28 cellular contexts compared by ENCODE assay signal in genomic region chr15:26758079-26758478, GRCh38. TPM values are rescaled to one million over a fixed set of nuclear protein-coding genes. Genes with fewer than 3 reads are reported as not detected.
DNase-seq lines count a peak whose midpoint lies in the region; ATAC-seq, FAIRE-seq and TF ChIP-seq lines count a peak whose summit lies in the region.
"Had no signal": no experiment of that assay in that cellular context is flagged by ENCODE, and none has a peak within 500 bp of the region (broad histone marks: within the 10 kb centered on the region; RNA-seq: fewer than 3 reads in every experiment).

No MANE protein-coding gene starts in this region.

- H3K27me3 ChIP-seq in HUES64 (ENCODE audit: insufficient read depth, low read length): no peaks in the 10 kb centered on the region

- DNase-seq in NCI-H146 (lab: John Stamatoyannopoulos, UW): peak; percentile 9
- no peak for DNase-seq in NCI-H146 treated with DMSO at 0.1 percent for 48 hours (lab: John Stamatoyannopoulos, UW; ENCODE audit: unreplicated experiment)
- DNase-seq in WTC11 (ENCODE audit: low spot score): no peak
- no peak for DNase-seq in NCI-H1105 (lab: John Stamatoyannopoulos, UW)
- DNase-seq in SHP77 treated with DMSO at 0.1 percent for 48 hours (lab: John Stamatoyannopoulos, UW): no peak
- DNase-seq: Calu3, DMS79 treated with DMSO at 0.1 percent for 48 hours, GF-D8, HCEC 1CT, MV-4-11, NCI-H1105 treated with DMSO at 0.1 percent for 48 hours, NCI-H1694 treated with DMSO at 0.1 percent for 48 hours, NCI-H2081 treated with DMSO at 0.1 percent for 48 hours, NCI-H2171, NCI-H226, NCI-H510A, NCI-H82, Right ventricle myocardium superior, RPMI8226 had no signal

- peaks cover 22% of the 10 kb centered on the region for H3K36me3 Mint-ChIP-seq in WTC11

- H3K27me3 Mint-ChIP-seq in WTC11 (ENCODE audit: low read depth): no peaks in the 10 kb centered on the region

- peak overlapping the region; percentile 81 for H3K27ac Mint-ChIP-seq in WTC11
- H3K27ac Mint-ChIP-seq: T-helper 1 cell treated with Interleukin-12 subunit alpha and Interleukin-12 subunit beta and Interleukin-4 antibody, amounts not matched to agents 30 μg/mL and 1 μg/mL, for 36 hours had no signal

- H3K9me3 ChIP-seq in HUES64 (ENCODE audit: insufficient read depth, low read depth, low read length): no peaks in the 10 kb centered on the region

- ATAC-seq in WTC11 (no peak), GM18511 (IDR thresholded peaks at IDR 0.05; ENCODE audit: unreplicated experiment) (no peak)

- 63% methylated on average over 3 of the region's 4 CpGs for WGBS in HUES64

- TF ChIP-seq CTCF in WTC11 (IDR thresholded peaks at IDR 0.05): no peak

- peaks cover 59% of the 10 kb centered on the region for H3K4me1 ChIP-seq in HUES64 (ENCODE audit: insufficient read depth, low read length)

- H3K4me1 Mint-ChIP-seq in WTC11: peaks cover 63% of the 10 kb centered on the region

- peak overlapping the region; percentile 7; the same call in 1 of the 2 replicates for H3K4me3 Mint-ChIP-seq in WTC11
- H3K4me3 Mint-ChIP-seq: T-helper 1 cell treated with Interleukin-12 subunit alpha and Interleukin-12 subunit beta and Interleukin-4 antibody, amounts not matched to agents 30 μg/mL and 1 μg/mL, for 36 hours had no signal

- no peaks in the 10 kb centered on the region for H3K9me3 Mint-ChIP-seq in WTC11

- peak overlapping the region; percentile 53; the same call in 1 of the 2 replicates for H3K27ac ChIP-seq in HUES64 (ENCODE audit: low read depth, low read length)
- H3K27ac ChIP-seq: 22Rv1, SK-N-MC had no signal

- H3K36me3 ChIP-seq in HUES64 (ENCODE audit: insufficient read depth, low read length): peaks cover 11% of the 10 kb centered on the region

- H3K4me3 ChIP-seq in HUES64 (ENCODE audit: low read length): no peak overlapping the region
- H3K4me3 ChIP-seq: SK-N-MC had no signal

- no peak overlapping the region for H3K9ac ChIP-seq in HUES64 (ENCODE audit: low read depth, low read length)

- CTCF ChIA-PET in WTC11 (lab: Charles Lee): interaction anchor here (0.6 to 1.5 kb wide), 2 partner anchors 11 to 22 kb away, joined by 3 to 4 read pairs; no protein-coding TSS in a partner anchor

- FAIRE-seq in islet of Langerhans (lab: Jason Lieb, UNC): peak; percentile 74
- FAIRE-seq: GM12892 had no signal

- POLR2A ChIA-PET in WTC11 (lab: Charles Lee): no interaction called here

TF ChIP-seq in WTC11, 78 proteins besides CTCF, POLR2A, EP300 and RAD21:
- TF ChIP-seq PRRX2 (CRISPR knock-in tag; IDR thresholded peaks at IDR 0.05) (no peak), GRHL2 (CRISPR knock-in tag; IDR thresholded peaks at IDR 0.05; ENCODE audit: insufficient replicate concordance, severe bottlenecking) (no peak), GTF2I (CRISPR knock-in tag; conservative IDR thresholded peaks at IDR 0.05) (no peak), ZNF671 (CRISPR knock-in tag; IDR thresholded peaks at IDR 0.05) (no peak), RELA (CRISPR knock-in tag; IDR thresholded peaks at IDR 0.05; ENCODE audit: borderline replicate concordance) (no peak), NR3C1 (CRISPR knock-in tag; conservative IDR thresholded peaks at IDR 0.05; ENCODE audit: low read depth) (no peak), SMAD4 (CRISPR knock-in tag; IDR thresholded peaks at IDR 0.05) (no peak), NFYB (CRISPR knock-in tag; conservative IDR thresholded peaks at IDR 0.05; ENCODE audit: low read depth) (no peak), TEAD4 (CRISPR knock-in tag; IDR thresholded peaks at IDR 0.05) (no peak), FOXP1 (CRISPR knock-in tag; IDR thresholded peaks at IDR 0.05; ENCODE audit: borderline replicate concordance) (no peak), SP1 (CRISPR knock-in tag; conservative IDR thresholded peaks at IDR 0.05) (no peak), FOXK1 (CRISPR knock-in tag; IDR thresholded peaks at IDR 0.05) (no peak), ZNF232 (CRISPR knock-in tag; IDR thresholded peaks at IDR 0.05) (no peak), AR (CRISPR knock-in tag; IDR thresholded peaks at IDR 0.05) (no peak)
- TF ChIP-seq, protein P1, sequence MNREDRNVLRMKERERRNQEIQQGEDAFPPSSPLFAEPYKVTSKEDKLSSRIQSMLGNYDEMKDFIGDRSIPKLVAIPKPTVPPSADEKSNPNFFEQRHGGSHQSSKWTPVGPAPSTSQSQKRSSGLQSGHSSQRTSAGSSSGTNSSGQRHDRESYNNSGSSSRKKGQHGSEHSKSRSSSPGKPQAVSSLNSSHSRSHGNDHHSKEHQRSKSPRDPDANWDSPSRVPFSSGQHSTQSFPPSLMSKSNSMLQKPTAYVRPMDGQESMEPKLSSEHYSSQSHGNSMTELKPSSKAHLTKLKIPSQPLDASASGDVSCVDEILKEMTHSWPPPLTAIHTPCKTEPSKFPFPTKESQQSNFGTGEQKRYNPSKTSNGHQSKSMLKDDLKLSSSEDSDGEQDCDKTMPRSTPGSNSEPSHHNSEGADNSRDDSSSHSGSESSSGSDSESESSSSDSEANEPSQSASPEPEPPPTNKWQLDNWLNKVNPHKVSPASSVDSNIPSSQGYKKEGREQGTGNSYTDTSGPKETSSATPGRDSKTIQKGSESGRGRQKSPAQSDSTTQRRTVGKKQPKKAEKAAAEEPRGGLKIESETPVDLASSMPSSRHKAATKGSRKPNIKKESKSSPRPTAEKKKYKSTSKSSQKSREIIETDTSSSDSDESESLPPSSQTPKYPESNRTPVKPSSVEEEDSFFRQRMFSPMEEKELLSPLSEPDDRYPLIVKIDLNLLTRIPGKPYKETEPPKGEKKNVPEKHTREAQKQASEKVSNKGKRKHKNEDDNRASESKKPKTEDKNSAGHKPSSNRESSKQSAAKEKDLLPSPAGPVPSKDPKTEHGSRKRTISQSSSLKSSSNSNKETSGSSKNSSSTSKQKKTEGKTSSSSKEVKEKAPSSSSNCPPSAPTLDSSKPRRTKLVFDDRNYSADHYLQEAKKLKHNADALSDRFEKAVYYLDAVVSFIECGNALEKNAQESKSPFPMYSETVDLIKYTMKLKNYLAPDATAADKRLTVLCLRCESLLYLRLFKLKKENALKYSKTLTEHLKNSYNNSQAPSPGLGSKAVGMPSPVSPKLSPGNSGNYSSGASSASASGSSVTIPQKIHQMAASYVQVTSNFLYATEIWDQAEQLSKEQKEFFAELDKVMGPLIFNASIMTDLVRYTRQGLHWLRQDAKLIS (CRISPR knock-in tag; IDR thresholded peaks at IDR 0.05; ENCODE audit: borderline replicate concordance): no peak
- TF ChIP-seq, protein P2, sequence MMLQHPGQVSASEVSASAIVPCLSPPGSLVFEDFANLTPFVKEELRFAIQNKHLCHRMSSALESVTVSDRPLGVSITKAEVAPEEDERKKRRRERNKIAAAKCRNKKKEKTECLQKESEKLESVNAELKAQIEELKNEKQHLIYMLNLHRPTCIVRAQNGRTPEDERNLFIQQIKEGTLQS (CRISPR knock-in tag; conservative IDR thresholded peaks at IDR 0.05): no peak
- TF ChIP-seq, protein P3, sequence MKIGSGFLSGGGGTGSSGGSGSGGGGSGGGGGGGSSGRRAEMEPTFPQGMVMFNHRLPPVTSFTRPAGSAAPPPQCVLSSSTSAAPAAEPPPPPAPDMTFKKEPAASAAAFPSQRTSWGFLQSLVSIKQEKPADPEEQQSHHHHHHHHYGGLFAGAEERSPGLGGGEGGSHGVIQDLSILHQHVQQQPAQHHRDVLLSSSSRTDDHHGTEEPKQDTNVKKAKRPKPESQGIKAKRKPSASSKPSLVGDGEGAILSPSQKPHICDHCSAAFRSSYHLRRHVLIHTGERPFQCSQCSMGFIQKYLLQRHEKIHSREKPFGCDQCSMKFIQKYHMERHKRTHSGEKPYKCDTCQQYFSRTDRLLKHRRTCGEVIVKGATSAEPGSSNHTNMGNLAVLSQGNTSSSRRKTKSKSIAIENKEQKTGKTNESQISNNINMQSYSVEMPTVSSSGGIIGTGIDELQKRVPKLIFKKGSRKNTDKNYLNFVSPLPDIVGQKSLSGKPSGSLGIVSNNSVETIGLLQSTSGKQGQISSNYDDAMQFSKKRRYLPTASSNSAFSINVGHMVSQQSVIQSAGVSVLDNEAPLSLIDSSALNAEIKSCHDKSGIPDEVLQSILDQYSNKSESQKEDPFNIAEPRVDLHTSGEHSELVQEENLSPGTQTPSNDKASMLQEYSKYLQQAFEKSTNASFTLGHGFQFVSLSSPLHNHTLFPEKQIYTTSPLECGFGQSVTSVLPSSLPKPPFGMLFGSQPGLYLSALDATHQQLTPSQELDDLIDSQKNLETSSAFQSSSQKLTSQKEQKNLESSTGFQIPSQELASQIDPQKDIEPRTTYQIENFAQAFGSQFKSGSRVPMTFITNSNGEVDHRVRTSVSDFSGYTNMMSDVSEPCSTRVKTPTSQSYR (CRISPR knock-in tag; IDR thresholded peaks at IDR 0.05): no peak

RNA-seq across cellular contexts. Expression of gene GABRB3, which starts 14.8 kb away (rescaled TPM):
- 98.5 TPM for polyA plus RNA-seq in HUES64 (2013, experiment 1 of 2)
- 81.1 TPM for polyA plus RNA-seq in HUES64 (2013, experiment 2 of 2)
- total RNA-seq in WTC11 (2021): 168 to 203 TPM (median 172 TPM) in 3 replicates
- total RNA-seq: Calu3, LHCN-M2, MCF 10A had no signal
